ENCODE assay signal across 16 cellular contexts in the genomic region with DNA sequence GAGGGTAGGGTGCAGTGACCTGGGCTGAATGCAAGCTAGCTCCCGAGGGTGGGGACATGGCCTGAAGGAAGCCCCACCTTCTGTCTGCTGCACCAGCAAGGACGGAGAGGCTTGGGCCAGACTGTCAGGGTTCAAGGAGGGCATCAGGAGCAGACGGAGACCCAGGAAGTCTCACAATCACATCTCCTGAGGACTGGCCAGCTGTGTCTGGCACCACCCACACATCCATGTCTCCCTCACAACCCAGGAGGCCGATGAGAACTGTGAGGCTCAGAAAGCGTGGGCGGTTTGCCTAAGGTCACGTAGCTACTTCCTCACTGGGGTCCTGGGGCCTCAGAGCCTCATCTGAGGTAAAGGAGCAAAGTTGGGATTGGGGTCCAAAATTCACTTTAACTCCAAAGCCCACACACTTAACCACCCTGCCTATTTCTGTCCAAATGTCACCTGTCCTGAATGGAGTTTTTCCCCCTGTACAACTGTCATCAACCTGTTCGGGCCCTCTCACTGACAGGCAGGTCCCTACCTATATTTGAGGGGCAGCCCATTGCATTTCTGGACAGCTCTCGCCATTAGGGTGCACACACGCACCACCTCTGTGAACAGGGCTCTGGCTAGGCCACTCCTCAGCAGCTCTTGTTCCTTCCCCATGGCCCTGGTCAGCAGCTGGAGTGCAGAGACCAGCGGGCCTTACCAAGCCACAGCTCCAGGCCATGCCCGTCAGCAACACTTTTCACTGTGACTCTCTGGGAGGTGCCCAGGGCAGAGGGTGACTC. TPM values are rescaled to one million over a fixed set of nuclear protein-coding genes. Genes with fewer than 3 reads are reported as not detected.
DNase-seq lines count a peak whose midpoint lies in the region; ATAC-seq and TF ChIP-seq lines count a peak whose summit lies in the region.
"Had no signal": no experiment of that assay in that cellular context is flagged by ENCODE, and none has a peak within 500 bp of the region (broad histone marks: within the 10 kb centered on the region; RNA-seq: fewer than 3 reads in every experiment).

No MANE protein-coding gene starts in this region.

- no peak overlapping the region for H3K9ac ChIP-seq in trophoblast cell (ENCODE audit: low read length)

- no peak overlapping the region for H3K4me2 ChIP-seq in trophoblast cell (ENCODE audit: low read length)
- H3K4me2 ChIP-seq: smooth muscle cell had no signal

- no peak overlapping the region for H2AFZ ChIP-seq in trophoblast cell (ENCODE audit: insufficient read depth, low read length, poor library complexity)

- H3K4me1 Mint-ChIP-seq in MCF 10A (ENCODE audit: insufficient read depth, unreplicated experiment): no peaks in the 10 kb centered on the region
- H3K4me1 Mint-ChIP-seq in stimulated activated naive CD8-positive, alpha-beta T cell treated with anti-CD3 and anti-CD28 coated beads, Interleukin-15, Interleukin-2, amounts not matched to agents 100 ng/mL and 50 ng/mL, for 24 hours (ENCODE audit: low read depth): peaks cover 67% of the 10 kb centered on the region

- intact Hi-C loops in MCF 10A (cut with micrococcal nuclease) (loop anchor here (1.0 kb wide), 1 partner anchor 159 kb away; no protein-coding TSS in a partner anchor), breast epithelium (cut with DNase I; ENCODE audit: low total_unique reads) (no loop called here), psoas muscle (cut with DNase I) (no loop called here)

- no TSS peak for BruUV-seq in MCF 10A (replicated peaks; lab: Mats Ljungman, UMichigan)

- TF ChIP-seq POLR2A in breast epithelium (IDR thresholded peaks at IDR 0.05): no peak

- H2BK12ac ChIP-seq in trophoblast cell (ENCODE audit: low read length): no peak overlapping the region

- no peaks in the 10 kb centered on the region for H3K9me3 ChIP-seq in breast epithelium
- peaks cover 2% of the 10 kb centered on the region for H3K9me3 ChIP-seq in trophoblast cell (ENCODE audit: insufficient read depth, low read depth, low read length)
- H3K9me3 ChIP-seq in psoas muscle: no peaks in the 10 kb centered on the region
- H3K9me3 ChIP-seq: Peyer's patch had no signal

- H3K79me1 ChIP-seq in trophoblast cell (ENCODE audit: low read length): no peaks in the 10 kb centered on the region

- ATAC-seq in HG03159 (IDR thresholded peaks at IDR 0.05; ENCODE audit: unreplicated experiment): no peak
- no peak for ATAC-seq in psoas muscle

- no peak overlapping the region for H4K8ac ChIP-seq in trophoblast cell (ENCODE audit: low read depth, low read length)

- no peak overlapping the region for H3K4ac ChIP-seq in trophoblast cell (ENCODE audit: low read depth, low read length)

- H3K23ac ChIP-seq in trophoblast cell (ENCODE audit: low read length): no peak overlapping the region

- no peak overlapping the region for H2BK5ac ChIP-seq in trophoblast cell (ENCODE audit: low read depth, low read length, poor library complexity)

- POLR2A ChIA-PET in MCF 10A (lab: Yijun Ruan, JAX): interaction anchor here (0.9 kb wide), 1 partner anchor 13 kb away, joined by 3 read pairs; no protein-coding TSS in a partner anchor

- H3K27ac ChIP-seq in breast epithelium (no peak overlapping the region), trophoblast cell (ENCODE audit: low read depth, low read length) (no peak overlapping the region), psoas muscle (no peak overlapping the region)
- H3K27ac ChIP-seq: Peyer's patch, VCaP had no signal

- no peak for TF ChIP-seq CTCF in MCF 10A (IDR thresholded peaks at IDR 0.05; ENCODE audit: unreplicated experiment)
- no peak for TF ChIP-seq CTCF in breast epithelium (IDR thresholded peaks at IDR 0.05)
- TF ChIP-seq CTCF in choroid plexus epithelial cell (conservative IDR thresholded peaks at IDR 0.05; ENCODE audit: low read depth, low read length): peak; percentile 31
- no peak for TF ChIP-seq CTCF in psoas muscle (IDR thresholded peaks at IDR 0.05)

- no peak overlapping the region for H3K4me3 ChIP-seq in breast epithelium
- H3K4me3 ChIP-seq in choroid plexus epithelial cell (ENCODE audit: low read depth, low read length): no peak overlapping the region
- H3K4me3 ChIP-seq in trophoblast cell (ENCODE audit: low read depth, low read length): no peak overlapping the region
- no peak overlapping the region for H3K4me3 ChIP-seq in psoas muscle
- H3K4me3 ChIP-seq: Peyer's patch, smooth muscle cell had no signal

- H3K9me3 Mint-ChIP-seq in MCF 10A (ENCODE audit: unreplicated experiment): no peaks in the 10 kb centered on the region
- H3K9me3 Mint-ChIP-seq in stimulated activated naive CD8-positive, alpha-beta T cell treated with anti-CD3 and anti-CD28 coated beads, Interleukin-15, Interleukin-2, amounts not matched to agents 100 ng/mL and 50 ng/mL, for 24 hours: no peaks in the 10 kb centered on the region
- H3K9me3 Mint-ChIP-seq: nephron had no signal

- no peak overlapping the region for H3K14ac ChIP-seq in trophoblast cell (ENCODE audit: low read length)

- H3K27me3 ChIP-seq in breast epithelium (peaks cover 0 to 4% of the 10 kb centered on the region in 2 donors), trophoblast cell (ENCODE audit: insufficient read depth, low read length) (peaks cover 8% of the 10 kb centered on the region), psoas muscle (ENCODE audit: insufficient read depth in 3 of 3, low read length in 2 of 3) (peaks cover 0 to 16% (median 4%) of the 10 kb centered on the region in 3 donors)
- H3K27me3 ChIP-seq: Peyer's patch had no signal

- H3K27me3 Mint-ChIP-seq in MCF 10A (ENCODE audit: insufficient read depth, unreplicated experiment): no peaks in the 10 kb centered on the region
- peaks cover 15% of the 10 kb centered on the region for H3K27me3 Mint-ChIP-seq in stimulated activated naive CD8-positive, alpha-beta T cell treated with anti-CD3 and anti-CD28 coated beads, Interleukin-15, Interleukin-2, amounts not matched to agents 100 ng/mL and 50 ng/mL, for 24 hours

- H3K4me1 ChIP-seq in breast epithelium (no peaks in the 10 kb centered on the region), trophoblast cell (ENCODE audit: control insufficient read depth in 1 of 2, insufficient read depth in 2 of 2, low read length in 2 of 2) (peaks cover 0 to 3% of the 10 kb centered on the region in 2 experiments), psoas muscle (peaks cover 2% of the 10 kb centered on the region)

- CTCF ChIA-PET in MCF 10A (lab: Yijun Ruan, JAX): interaction anchor here (0.6 to 1.3 kb wide), 4 partner anchors 13 to 272 kb away, joined by 3 to 4 read pairs (median 4); no protein-coding TSS in a partner anchor

- H3K79me2 ChIP-seq in trophoblast cell (ENCODE audit: control insufficient read depth, insufficient read depth, low read length, poor library complexity): no peaks in the 10 kb centered on the region

- no CpG with 5 or more reads among the region's 12 CpGs for WGBS in trophoblast cell (ENCODE audit: extremely low coverage, insufficient coverage, insufficient read length)
- WGBS in psoas muscle, 3 donors: 82 to 87% (median 84%) methylated on average over 12 of the region's 12 CpGs

- H2BK120ac ChIP-seq in trophoblast cell (ENCODE audit: insufficient read depth, low read length, poor library complexity): no peak overlapping the region

- H3K36me3 Mint-ChIP-seq in MCF 10A (ENCODE audit: insufficient read depth, unreplicated experiment): peaks cover 6% of the 10 kb centered on the region
- no peaks in the 10 kb centered on the region for H3K36me3 Mint-ChIP-seq in stimulated activated naive CD8-positive, alpha-beta T cell treated with anti-CD3 and anti-CD28 coated beads, Interleukin-15, Interleukin-2, amounts not matched to agents 100 ng/mL and 50 ng/mL, for 24 hours (ENCODE audit: low read depth)

- H3K36me3 ChIP-seq in breast epithelium: no peaks in the 10 kb centered on the region
- H3K36me3 ChIP-seq in trophoblast cell (ENCODE audit: control insufficient read depth in 1 of 2, insufficient read depth in 2 of 2, low read length in 2 of 2): no peaks in the 10 kb centered on the region
- no peaks in the 10 kb centered on the region for H3K36me3 ChIP-seq in psoas muscle (ENCODE audit: insufficient read depth in 1 of 2, low read depth in 1 of 2)
- H3K36me3 ChIP-seq: Peyer's patch had no signal

- peak overlapping the region; percentile 21 for H3K27ac Mint-ChIP-seq in MCF 10A (ENCODE audit: low read depth, unreplicated experiment)
- peak overlapping the region; percentile 54 for H3K27ac Mint-ChIP-seq in stimulated activated naive CD8-positive, alpha-beta T cell treated with anti-CD3 and anti-CD28 coated beads, Interleukin-15, Interleukin-2, amounts not matched to agents 100 ng/mL and 50 ng/mL, for 24 hours

- no peak overlapping the region for H3K4me3 Mint-ChIP-seq in MCF 10A (ENCODE audit: unreplicated experiment)
- no peak overlapping the region for H3K4me3 Mint-ChIP-seq in stimulated activated naive CD8-positive, alpha-beta T cell treated with anti-CD3 and anti-CD28 coated beads, Interleukin-15, Interleukin-2, amounts not matched to agents 100 ng/mL and 50 ng/mL, for 24 hours
- H3K4me3 Mint-ChIP-seq: nephron had no signal

- DNase-seq in MCF 10A (ENCODE audit: unreplicated experiment) (peak; percentile 28), breast epithelium (ENCODE audit: low spot score in 2 of 2) (no peak), LHCN-M2 (ENCODE audit: low read depth) (peak; percentile 4), choroid plexus epithelial cell (ENCODE audit: low read depth) (peak; percentile 48), trophoblast cell (no peak), psoas muscle (no peak)
- DNase-seq: activated naive CD4-positive, alpha-beta T cell treated with Interleukin-2 at 50 U/mL for 16 hours; foreskin melanocyte; Kasumi-1; Peyer's patch had no signal

- no peak overlapping the region for H3K18ac ChIP-seq in trophoblast cell (ENCODE audit: low read length)

- no peak overlapping the region for H2AK5ac ChIP-seq in trophoblast cell (ENCODE audit: low read length)

- H4K12ac ChIP-seq in trophoblast cell (ENCODE audit: low read depth, low read length): no peak overlapping the region

- H4K91ac ChIP-seq in trophoblast cell (ENCODE audit: low read depth, low read length): no peak overlapping the region

RNA-seq across cellular contexts. Expression of gene IL13, which starts 3.4 kb away (rescaled TPM):
- total RNA-seq in MCF 10A (2022) (not detected in 2 replicates), breast epithelium (under 1 TPM in 2 of 3 donors, not detected in 1; 0.33 to 0.73 TPM), LHCN-M2 (2014; rRNA removed) (not detected in 2 replicates), psoas muscle (not detected)
- not detected for polyA plus RNA-seq in LHCN-M2 (2012)
- polyA plus RNA-seq in trophoblast cell (2013): not detected in 2 replicates
- not detected for polyA plus RNA-seq in psoas muscle
- total RNA-seq: kidney epithelial cell, Peyer's patch had no signal
- polyA plus RNA-seq: smooth muscle cell had no signal

RNA-seq across cellular contexts. Expression of gene IL4, which starts 12.4 kb away (rescaled TPM):
- total RNA-seq in MCF 10A (2022) (not detected in 2 replicates), breast epithelium (not detected), LHCN-M2 (2014; rRNA removed) (not detected in 2 replicates), psoas muscle (not detected)
- not detected for polyA plus RNA-seq in LHCN-M2 (2012)
- not detected in 2 replicates for polyA plus RNA-seq in trophoblast cell (2013)
- not detected for polyA plus RNA-seq in psoas muscle
- total RNA-seq: kidney epithelial cell, Peyer's patch, smooth muscle cell had no signal
- polyA plus RNA-seq: smooth muscle cell had no signal

Comparison
In these comparisons a context has a peak if more than half of its experiments do, and no peak if none do; other contexts are left out.
1. DNase-seq: peak in MCF 10A (single experiment), LHCN-M2 (single experiment) and choroid plexus epithelial cell (single experiment); none in breast epithelium (0 of 2), trophoblast cell (0 of 2) and psoas muscle (0 of 2).